In the genomic region with DNA sequence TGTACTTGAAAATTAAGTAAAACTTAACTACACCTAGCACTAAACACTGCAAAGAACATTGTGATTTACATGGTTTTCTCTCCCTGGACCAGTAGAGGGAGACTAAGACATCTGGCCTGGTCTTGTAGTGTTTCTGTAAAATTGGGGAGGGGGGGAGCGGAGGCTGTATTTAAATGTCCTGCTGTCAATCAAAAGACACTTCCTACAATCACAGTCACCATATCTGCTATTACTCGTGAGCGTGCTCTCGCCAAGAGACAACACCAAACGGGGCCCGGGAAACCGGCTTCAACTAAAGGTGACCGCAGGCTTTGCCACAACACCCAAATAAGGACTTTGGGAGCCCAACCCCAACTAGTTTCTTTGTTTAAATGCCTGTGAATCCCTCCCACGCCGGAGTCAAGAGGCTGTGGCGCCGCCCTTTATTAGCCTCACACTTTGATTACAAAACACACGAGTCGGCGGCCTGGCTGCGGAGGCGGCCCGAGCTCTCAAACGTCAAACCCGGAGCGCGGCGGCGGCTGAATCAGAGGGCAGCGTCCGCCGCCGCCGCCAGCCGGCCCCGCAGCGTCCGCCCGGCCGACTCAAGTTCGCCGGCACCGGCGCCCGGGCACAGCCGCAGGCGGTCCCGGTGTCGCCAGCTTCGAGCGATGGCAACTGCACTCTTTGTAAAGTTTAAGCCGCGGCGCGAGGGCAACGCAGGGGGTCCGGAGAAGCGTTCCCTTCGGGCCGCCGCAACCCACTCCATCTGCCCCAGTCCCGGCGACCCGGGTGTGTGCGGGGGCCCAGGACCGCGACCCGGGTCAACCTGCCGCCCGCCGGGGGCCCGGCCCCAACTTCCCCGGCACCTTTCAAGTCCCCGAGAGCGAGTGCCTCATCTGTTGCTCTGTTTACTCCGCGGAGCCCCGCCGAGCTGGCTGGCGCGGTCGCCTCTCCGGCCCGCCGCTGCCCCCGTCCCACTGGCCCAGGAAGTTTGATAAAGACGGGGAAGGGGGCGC, we compare ENCODE assay signal across 1 cellular context.
A peak's percentile ranks its signal among the peaks of the same experiment; 100 is the strongest.
TF ChIP-seq lines count a peak whose summit lies in the region.

No MANE protein-coding gene starts in this region.

TF ChIP-seq in HepG2, 621 proteins besides CTCF, POLR2A, EP300 and RAD21 (continued from another document and continues in another):
- TF ChIP-seq MYC (CRISPR knock-in tag; IDR thresholded peaks at IDR 0.05; ENCODE audit: borderline replicate concordance) (peak; percentile 55), KMT2B (CRISPR knock-in tag; IDR thresholded peaks at IDR 0.05) (no peak), SRY (CRISPR knock-in tag; IDR thresholded peaks at IDR 0.05) (no peak; the same call in 1 of the 2 replicates), SALL1 (CRISPR knock-in tag; IDR thresholded peaks at IDR 0.05) (peak; percentile 50), U2AF2 (IDR thresholded peaks at IDR 0.05; ENCODE audit: low read depth, low read length) (no peak), ZFY (CRISPR knock-in tag; IDR thresholded peaks at IDR 0.05) (peak; percentile 76), SMAD1 (CRISPR knock-in tag; IDR thresholded peaks at IDR 0.05; ENCODE audit: borderline replicate concordance, low read depth) (no peak), RFXANK (CRISPR knock-in tag; IDR thresholded peaks at IDR 0.05) (no peak), STAG1 (CRISPR knock-in tag; IDR thresholded peaks at IDR 0.05) (peak; percentile 75), PCBP2 (optimal IDR thresholded peaks at IDR 0.05; ENCODE audit: low read depth, low read length, poor library complexity, severe bottlenecking) (no peak), ZNF33B (CRISPR knock-in tag; IDR thresholded peaks at IDR 0.05) (no peak), ZNF839 (CRISPR knock-in tag; IDR thresholded peaks at IDR 0.05; ENCODE audit: borderline replicate concordance) (no peak), SOX5 (CRISPR knock-in tag; IDR thresholded peaks at IDR 0.05; ENCODE audit: borderline replicate concordance) (peak; percentile 78; the same call in 1 of the 2 replicates), ZNF343 (CRISPR knock-in tag; IDR thresholded peaks at IDR 0.05) (0 out of 2 replicates have a peak, but pooled peaks have one; percentile 35), NR2F6 (IDR thresholded peaks at IDR 0.05) (no peak; the same call in 1 of the 2 replicates), NR2F6 (CRISPR knock-in tag; IDR thresholded peaks at IDR 0.05) (no peak; the same call in 1 of the 2 replicates), SP5 (CRISPR knock-in tag; IDR thresholded peaks at IDR 0.05; ENCODE audit: borderline replicate concordance, low read depth) (peak; percentile 57; the same call in 1 of the 2 replicates), PRMT3 (CRISPR knock-in tag; IDR thresholded peaks at IDR 0.05; ENCODE audit: borderline replicate concordance, low read depth) (no peak), ELF1 (CRISPR knock-in tag; IDR thresholded peaks at IDR 0.05) (0 out of 2 replicates have a peak, but pooled peaks have one; percentile 10), POLR2AphosphoS5 (IDR thresholded peaks at IDR 0.05; ENCODE audit: low read depth, low read length) (peak; percentile 64), SKI (IDR thresholded peaks at IDR 0.05; ENCODE audit: partially characterized antibody) (peak; percentile 56), ATM (IDR thresholded peaks at IDR 0.05; ENCODE audit: borderline replicate concordance) (no peak), KLF16 (CRISPR knock-in tag; IDR thresholded peaks at IDR 0.05) (peak in 1 of 2 experiments; percentile 67; a peak in 2 of 4 replicates), ZNF326 (CRISPR knock-in tag; IDR thresholded peaks at IDR 0.05; ENCODE audit: borderline replicate concordance) (no peak), ZNF746 (CRISPR knock-in tag; IDR thresholded peaks at IDR 0.05) (peak; percentile 34; the same call in 1 of the 2 replicates), AKAP8 (CRISPR knock-in tag; IDR thresholded peaks at IDR 0.05) (peak; percentile 79), ZNF543 (CRISPR knock-in tag; IDR thresholded peaks at IDR 0.05) (no peak), PHB2 (IDR thresholded peaks at IDR 0.05; ENCODE audit: partially characterized antibody) (no peak), ZBTB20 (CRISPR knock-in tag; IDR thresholded peaks at IDR 0.05; ENCODE audit: borderline replicate concordance, low read depth) (no peak), KDM6A (CRISPR knock-in tag; IDR thresholded peaks at IDR 0.05; ENCODE audit: low read depth) (no peak), KDM2A (CRISPR knock-in tag; IDR thresholded peaks at IDR 0.05; ENCODE audit: borderline replicate concordance, low read depth) (peak; percentile 74), YY1 (IDR thresholded peaks at IDR 0.05; ENCODE audit: insufficient read depth, insufficient replicate concordance, low read depth, low read length) (peak; percentile 21), RFX3 (CRISPR knock-in tag; IDR thresholded peaks at IDR 0.05) (no peak), MAFG (CRISPR knock-in tag; IDR thresholded peaks at IDR 0.05) (no peak), NFKBIZ (CRISPR knock-in tag; IDR thresholded peaks at IDR 0.05) (peak; percentile 47; the same call in 1 of the 2 replicates), ZNF274 (CRISPR knock-in tag; IDR thresholded peaks at IDR 0.05) (no peak), ZNF264 (CRISPR knock-in tag; IDR thresholded peaks at IDR 0.05) (no peak), FOXP1 (IDR thresholded peaks at IDR 0.05) (0 out of 2 replicates have a peak, but pooled peaks have one; percentile 6), FOXP1 (CRISPR knock-in tag; IDR thresholded peaks at IDR 0.05) (peak; percentile 57; the same call in 1 of the 2 replicates), ZNF136 (CRISPR knock-in tag; IDR thresholded peaks at IDR 0.05; ENCODE audit: low read depth) (no peak), ZNF619 (CRISPR knock-in tag; IDR thresholded peaks at IDR 0.05) (no peak), AGO2 (optimal IDR thresholded peaks at IDR 0.05; ENCODE audit: low read depth, low read length) (peak; percentile 98), ARHGAP35 (CRISPR knock-in tag; IDR thresholded peaks at IDR 0.05; ENCODE audit: borderline replicate concordance) (no peak)
- TF ChIP-seq, protein P1, sequence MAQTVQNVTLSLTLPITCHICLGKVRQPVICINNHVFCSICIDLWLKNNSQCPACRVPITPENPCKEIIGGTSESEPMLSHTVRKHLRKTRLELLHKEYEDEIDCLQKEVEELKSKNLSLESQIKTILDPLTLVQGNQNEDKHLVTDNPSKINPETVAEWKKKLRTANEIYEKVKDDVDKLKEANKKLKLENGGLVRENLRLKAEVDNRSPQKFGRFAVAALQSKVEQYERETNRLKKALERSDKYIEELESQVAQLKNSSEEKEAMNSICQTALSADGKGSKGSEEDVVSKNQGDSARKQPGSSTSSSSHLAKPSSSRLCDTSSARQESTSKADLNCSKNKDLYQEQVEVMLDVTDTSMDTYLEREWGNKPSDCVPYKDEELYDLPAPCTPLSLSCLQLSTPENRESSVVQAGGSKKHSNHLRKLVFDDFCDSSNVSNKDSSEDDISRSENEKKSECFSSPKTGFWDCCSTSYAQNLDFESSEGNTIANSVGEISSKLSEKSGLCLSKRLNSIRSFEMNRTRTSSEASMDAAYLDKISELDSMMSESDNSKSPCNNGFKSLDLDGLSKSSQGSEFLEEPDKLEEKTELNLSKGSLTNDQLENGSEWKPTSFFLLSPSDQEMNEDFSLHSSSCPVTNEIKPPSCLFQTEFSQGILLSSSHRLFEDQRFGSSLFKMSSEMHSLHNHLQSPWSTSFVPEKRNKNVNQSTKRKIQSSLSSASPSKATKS (CRISPR knock-in tag; IDR thresholded peaks at IDR 0.05) = 0 out of 2 replicates have a peak, but pooled peaks have one; percentile 27
- TF ChIP-seq, protein P2, sequence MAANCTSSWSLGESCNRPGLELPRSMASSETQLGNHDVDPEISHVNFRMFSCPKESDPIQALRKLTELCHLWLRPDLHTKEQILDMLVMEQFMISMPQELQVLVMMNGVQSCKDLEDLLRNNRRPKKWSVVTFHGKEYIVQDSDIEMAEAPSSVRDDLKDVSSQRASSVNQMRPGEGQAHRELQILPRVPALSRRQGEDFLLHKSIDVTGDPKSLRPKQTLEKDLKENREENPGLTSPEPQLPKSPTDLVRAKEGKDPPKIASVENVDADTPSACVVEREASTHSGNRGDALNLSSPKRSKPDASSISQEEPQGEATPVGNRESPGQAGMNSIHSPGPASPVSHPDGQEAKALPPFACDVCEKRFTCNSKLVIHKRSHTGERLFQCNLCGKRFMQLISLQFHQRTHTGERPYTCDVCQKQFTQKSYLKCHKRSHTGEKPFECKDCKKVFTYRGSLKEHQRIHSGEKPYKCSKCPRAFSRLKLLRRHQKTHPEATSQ (CRISPR knock-in tag; IDR thresholded peaks at IDR 0.05; ENCODE audit: borderline replicate concordance) = no peak
- TF ChIP-seq, protein P3, sequence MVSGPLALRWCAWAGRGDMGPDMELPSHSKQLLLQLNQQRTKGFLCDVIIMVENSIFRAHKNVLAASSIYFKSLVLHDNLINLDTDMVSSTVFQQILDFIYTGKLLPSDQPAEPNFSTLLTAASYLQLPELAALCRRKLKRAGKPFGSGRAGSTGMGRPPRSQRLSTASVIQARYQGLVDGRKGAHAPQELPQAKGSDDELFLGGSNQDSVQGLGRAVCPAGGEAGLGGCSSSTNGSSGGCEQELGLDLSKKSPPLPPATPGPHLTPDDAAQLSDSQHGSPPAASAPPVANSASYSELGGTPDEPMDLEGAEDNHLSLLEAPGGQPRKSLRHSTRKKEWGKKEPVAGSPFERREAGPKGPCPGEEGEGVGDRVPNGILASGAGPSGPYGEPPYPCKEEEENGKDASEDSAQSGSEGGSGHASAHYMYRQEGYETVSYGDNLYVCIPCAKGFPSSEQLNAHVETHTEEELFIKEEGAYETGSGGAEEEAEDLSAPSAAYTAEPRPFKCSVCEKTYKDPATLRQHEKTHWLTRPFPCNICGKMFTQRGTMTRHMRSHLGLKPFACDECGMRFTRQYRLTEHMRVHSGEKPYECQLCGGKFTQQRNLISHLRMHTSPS (CRISPR knock-in tag; IDR thresholded peaks at IDR 0.05; ENCODE audit: low read depth) = no peak
- TF ChIP-seq, protein P4, sequence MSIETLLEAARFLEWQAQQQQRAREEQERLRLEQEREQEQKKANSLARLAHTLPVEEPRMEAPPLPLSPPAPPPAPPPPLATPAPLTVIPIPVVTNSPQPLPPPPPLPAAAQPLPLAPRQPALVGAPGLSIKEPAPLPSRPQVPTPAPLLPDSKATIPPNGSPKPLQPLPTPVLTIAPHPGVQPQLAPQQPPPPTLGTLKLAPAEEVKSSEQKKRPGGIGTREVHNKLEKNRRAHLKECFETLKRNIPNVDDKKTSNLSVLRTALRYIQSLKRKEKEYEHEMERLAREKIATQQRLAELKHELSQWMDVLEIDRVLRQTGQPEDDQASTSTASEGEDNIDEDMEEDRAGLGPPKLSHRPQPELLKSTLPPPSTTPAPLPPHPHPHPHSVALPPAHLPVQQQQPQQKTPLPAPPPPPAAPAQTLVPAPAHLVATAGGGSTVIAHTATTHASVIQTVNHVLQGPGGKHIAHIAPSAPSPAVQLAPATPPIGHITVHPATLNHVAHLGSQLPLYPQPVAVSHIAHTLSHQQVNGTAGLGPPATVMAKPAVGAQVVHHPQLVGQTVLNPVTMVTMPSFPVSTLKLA (IDR thresholded peaks at IDR 0.05) = peak; percentile 30; the same call in 1 of the 2 replicates
- TF ChIP-seq, protein P5, sequence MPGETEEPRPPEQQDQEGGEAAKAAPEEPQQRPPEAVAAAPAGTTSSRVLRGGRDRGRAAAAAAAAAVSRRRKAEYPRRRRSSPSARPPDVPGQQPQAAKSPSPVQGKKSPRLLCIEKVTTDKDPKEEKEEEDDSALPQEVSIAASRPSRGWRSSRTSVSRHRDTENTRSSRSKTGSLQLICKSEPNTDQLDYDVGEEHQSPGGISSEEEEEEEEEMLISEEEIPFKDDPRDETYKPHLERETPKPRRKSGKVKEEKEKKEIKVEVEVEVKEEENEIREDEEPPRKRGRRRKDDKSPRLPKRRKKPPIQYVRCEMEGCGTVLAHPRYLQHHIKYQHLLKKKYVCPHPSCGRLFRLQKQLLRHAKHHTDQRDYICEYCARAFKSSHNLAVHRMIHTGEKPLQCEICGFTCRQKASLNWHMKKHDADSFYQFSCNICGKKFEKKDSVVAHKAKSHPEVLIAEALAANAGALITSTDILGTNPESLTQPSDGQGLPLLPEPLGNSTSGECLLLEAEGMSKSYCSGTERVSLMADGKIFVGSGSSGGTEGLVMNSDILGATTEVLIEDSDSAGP (CRISPR knock-in tag; IDR thresholded peaks at IDR 0.05; ENCODE audit: borderline replicate concordance) = no peak
- TF ChIP-seq, protein P6, sequence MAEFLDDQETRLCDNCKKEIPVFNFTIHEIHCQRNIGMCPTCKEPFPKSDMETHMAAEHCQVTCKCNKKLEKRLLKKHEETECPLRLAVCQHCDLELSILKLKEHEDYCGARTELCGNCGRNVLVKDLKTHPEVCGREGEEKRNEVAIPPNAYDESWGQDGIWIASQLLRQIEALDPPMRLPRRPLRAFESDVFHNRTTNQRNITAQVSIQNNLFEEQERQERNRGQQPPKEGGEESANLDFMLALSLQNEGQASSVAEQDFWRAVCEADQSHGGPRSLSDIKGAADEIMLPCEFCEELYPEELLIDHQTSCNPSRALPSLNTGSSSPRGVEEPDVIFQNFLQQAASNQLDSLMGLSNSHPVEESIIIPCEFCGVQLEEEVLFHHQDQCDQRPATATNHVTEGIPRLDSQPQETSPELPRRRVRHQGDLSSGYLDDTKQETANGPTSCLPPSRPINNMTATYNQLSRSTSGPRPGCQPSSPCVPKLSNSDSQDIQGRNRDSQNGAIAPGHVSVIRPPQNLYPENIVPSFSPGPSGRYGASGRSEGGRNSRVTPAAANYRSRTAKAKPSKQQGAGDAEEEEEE (CRISPR knock-in tag; IDR thresholded peaks at IDR 0.05; ENCODE audit: borderline replicate concordance) = no peak
- TF ChIP-seq, protein P7, sequence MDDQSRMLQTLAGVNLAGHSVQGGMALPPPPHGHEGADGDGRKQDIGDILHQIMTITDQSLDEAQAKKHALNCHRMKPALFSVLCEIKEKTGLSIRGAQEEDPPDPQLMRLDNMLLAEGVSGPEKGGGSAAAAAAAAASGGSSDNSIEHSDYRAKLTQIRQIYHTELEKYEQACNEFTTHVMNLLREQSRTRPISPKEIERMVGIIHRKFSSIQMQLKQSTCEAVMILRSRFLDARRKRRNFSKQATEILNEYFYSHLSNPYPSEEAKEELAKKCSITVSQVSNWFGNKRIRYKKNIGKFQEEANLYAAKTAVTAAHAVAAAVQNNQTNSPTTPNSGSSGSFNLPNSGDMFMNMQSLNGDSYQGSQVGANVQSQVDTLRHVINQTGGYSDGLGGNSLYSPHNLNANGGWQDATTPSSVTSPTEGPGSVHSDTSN (CRISPR knock-in tag; IDR thresholded peaks at IDR 0.05; ENCODE audit: borderline replicate concordance) = no peak
- TF ChIP-seq, protein P8, sequence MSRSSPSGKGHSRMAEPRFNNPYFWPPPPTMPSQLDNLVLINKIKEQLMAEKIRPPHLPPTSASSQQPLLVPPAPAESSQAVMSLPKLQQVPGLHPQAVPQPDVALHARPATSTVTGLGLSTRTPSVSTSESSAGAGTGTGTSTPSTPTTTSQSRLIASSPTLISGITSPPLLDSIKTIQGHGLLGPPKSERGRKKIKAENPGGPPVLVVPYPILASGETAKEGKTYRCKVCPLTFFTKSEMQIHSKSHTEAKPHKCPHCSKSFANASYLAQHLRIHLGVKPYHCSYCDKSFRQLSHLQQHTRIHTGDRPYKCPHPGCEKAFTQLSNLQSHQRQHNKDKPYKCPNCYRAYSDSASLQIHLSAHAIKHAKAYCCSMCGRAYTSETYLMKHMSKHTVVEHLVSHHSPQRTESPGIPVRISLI (CRISPR knock-in tag; IDR thresholded peaks at IDR 0.05; ENCODE audit: borderline replicate concordance) = no peak
